2 cellular contexts compared by ENCODE assay signal in genomic region chr11:35415488-35415887, GRCh38.
TF ChIP-seq lines count a peak whose summit lies in the region.

No MANE protein-coding gene starts in this region.

TF ChIP-seq in K562, 482 proteins besides CTCF, POLR2A, EP300 and RAD21 (continued from another document):
- TF ChIP-seq, protein P1, sequence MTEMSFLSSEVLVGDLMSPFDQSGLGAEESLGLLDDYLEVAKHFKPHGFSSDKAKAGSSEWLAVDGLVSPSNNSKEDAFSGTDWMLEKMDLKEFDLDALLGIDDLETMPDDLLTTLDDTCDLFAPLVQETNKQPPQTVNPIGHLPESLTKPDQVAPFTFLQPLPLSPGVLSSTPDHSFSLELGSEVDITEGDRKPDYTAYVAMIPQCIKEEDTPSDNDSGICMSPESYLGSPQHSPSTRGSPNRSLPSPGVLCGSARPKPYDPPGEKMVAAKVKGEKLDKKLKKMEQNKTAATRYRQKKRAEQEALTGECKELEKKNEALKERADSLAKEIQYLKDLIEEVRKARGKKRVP (CRISPR knock-in tag; IDR thresholded peaks at IDR 0.05), result no peak
- TF ChIP-seq ZNF584 (CRISPR knock-in tag; IDR thresholded peaks at IDR 0.05; ENCODE audit: low read depth) (no peak), GTF2A2 (tag; IDR thresholded peaks at IDR 0.05) (no peak), SNIP1 (IDR thresholded peaks at IDR 0.05; ENCODE audit: low read depth) (no peak), MAFF (IDR thresholded peaks at IDR 0.05; ENCODE audit: low read length) (peak; percentile 61), DDX20 (tag; IDR thresholded peaks at IDR 0.05; ENCODE audit: low read depth) (no peak), ZEB2 (IDR thresholded peaks at IDR 0.05) (no peak), MAFG (tag; conservative IDR thresholded peaks at IDR 0.05) (peak; percentile 75), SUPT5H (IDR thresholded peaks at IDR 0.05) (no peak), NFE2 (IDR thresholded peaks at IDR 0.05; ENCODE audit: low read depth) (no peak), ZNF699 (CRISPR knock-in tag; IDR thresholded peaks at IDR 0.05; ENCODE audit: insufficient replicate concordance) (no peak), ARHGAP35 (IDR thresholded peaks at IDR 0.05; ENCODE audit: partially characterized antibody) (no peak), FOXK2 (conservative IDR thresholded peaks at IDR 0.05 in 1 of 2, IDR thresholded peaks at IDR 0.05 in 1 of 2; ENCODE audit: low read depth in 2 of 2) (no peak), ZNF316 (IDR thresholded peaks at IDR 0.05) (peak; percentile 65), DIDO1 (tag; IDR thresholded peaks at IDR 0.05; ENCODE audit: low read depth) (no peak), POLR2G (IDR thresholded peaks at IDR 0.05; ENCODE audit: low read depth, low read length) (no peak), MAFK (IDR thresholded peaks at IDR 0.05; ENCODE audit: low read length) (peak; percentile 52; the same call in 1 of the 2 replicates), BDP1 (IDR thresholded peaks at IDR 0.05; ENCODE audit: insufficient read depth, insufficient read length) (no peak)
- TF ChIP-seq, protein P2, sequence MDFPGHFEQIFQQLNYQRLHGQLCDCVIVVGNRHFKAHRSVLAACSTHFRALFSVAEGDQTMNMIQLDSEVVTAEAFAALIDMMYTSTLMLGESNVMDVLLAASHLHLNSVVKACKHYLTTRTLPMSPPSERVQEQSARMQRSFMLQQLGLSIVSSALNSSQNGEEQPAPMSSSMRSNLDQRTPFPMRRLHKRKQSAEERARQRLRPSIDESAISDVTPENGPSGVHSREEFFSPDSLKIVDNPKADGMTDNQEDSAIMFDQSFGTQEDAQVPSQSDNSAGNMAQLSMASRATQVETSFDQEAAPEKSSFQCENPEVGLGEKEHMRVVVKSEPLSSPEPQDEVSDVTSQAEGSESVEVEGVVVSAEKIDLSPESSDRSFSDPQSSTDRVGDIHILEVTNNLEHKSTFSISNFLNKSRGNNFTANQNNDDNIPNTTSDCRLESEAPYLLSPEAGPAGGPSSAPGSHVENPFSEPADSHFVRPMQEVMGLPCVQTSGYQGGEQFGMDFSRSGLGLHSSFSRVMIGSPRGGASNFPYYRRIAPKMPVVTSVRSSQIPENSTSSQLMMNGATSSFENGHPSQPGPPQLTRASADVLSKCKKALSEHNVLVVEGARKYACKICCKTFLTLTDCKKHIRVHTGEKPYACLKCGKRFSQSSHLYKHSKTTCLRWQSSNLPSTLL (IDR thresholded peaks at IDR 0.05), result no peak
- TF ChIP-seq, protein P3, sequence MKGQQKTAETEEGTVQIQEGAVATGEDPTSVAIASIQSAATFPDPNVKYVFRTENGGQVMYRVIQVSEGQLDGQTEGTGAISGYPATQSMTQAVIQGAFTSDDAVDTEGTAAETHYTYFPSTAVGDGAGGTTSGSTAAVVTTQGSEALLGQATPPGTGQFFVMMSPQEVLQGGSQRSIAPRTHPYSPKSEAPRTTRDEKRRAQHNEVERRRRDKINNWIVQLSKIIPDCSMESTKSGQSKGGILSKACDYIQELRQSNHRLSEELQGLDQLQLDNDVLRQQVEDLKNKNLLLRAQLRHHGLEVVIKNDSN (CRISPR knock-in tag; IDR thresholded peaks at IDR 0.05), result no peak
- TF ChIP-seq, protein P4, sequence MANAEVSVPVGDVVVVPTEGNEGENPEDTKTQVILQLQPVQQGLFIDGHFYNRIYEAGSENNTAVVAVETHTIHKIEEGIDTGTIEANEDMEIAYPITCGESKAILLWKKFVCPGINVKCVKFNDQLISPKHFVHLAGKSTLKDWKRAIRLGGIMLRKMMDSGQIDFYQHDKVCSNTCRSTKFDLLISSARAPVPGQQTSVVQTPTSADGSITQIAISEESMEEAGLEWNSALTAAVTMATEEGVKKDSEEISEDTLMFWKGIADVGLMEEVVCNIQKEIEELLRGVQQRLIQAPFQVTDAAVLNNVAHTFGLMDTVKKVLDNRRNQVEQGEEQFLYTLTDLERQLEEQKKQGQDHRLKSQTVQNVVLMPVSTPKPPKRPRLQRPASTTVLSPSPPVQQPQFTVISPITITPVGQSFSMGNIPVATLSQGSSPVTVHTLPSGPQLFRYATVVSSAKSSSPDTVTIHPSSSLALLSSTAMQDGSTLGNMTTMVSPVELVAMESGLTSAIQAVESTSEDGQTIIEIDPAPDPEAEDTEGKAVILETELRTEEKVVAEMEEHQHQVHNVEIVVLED (CRISPR knock-in tag; IDR thresholded peaks at IDR 0.05), result no peak
- TF ChIP-seq, protein P5, sequence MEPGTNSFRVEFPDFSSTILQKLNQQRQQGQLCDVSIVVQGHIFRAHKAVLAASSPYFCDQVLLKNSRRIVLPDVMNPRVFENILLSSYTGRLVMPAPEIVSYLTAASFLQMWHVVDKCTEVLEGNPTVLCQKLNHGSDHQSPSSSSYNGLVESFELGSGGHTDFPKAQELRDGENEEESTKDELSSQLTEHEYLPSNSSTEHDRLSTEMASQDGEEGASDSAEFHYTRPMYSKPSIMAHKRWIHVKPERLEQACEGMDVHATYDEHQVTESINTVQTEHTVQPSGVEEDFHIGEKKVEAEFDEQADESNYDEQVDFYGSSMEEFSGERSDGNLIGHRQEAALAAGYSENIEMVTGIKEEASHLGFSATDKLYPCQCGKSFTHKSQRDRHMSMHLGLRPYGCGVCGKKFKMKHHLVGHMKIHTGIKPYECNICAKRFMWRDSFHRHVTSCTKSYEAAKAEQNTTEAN (CRISPR knock-in tag; IDR thresholded peaks at IDR 0.05), result no peak
TF ChIP-seq in K562: peak in this region for 4.

TF ChIP-seq in neural cell, 6 proteins besides CTCF, POLR2A, EP300 and RAD21 (continued from another document):
- TF ChIP-seq REST (IDR thresholded peaks at IDR 0.05; ENCODE audit: borderline replicate concordance) (no peak), POLR2AphosphoS5 (IDR thresholded peaks at IDR 0.05) (no peak), SMC3 (conservative IDR thresholded peaks at IDR 0.05; ENCODE audit: poor library complexity) (no peak), TAF1 (IDR thresholded peaks at IDR 0.05; ENCODE audit: low read depth) (no peak)
TF ChIP-seq in neural cell: peak in this region for 0.
